Comparison of ENCODE assay signal across 36 cellular contexts in the genomic region with DNA sequence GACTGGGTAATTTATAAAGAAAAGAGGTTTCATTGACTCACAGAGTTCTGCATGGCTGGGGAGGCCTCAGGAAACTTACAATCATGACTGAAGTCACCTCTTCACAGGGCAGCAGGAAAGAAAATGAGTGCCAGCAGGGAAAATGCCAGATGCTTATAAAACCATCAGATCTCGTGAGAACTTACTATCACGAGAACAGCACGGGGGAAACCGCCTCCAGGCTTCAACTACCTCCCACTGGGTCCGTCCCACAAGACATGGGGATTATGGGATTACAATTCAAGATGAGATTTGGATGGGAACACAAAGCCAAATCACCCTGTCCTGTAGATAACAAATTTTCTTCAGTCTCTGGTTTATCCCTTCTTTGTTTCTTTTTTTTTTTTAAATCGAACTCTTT.
"Had no signal": no experiment of that assay in that cellular context is flagged by ENCODE, and none has a peak within 500 bp of the region (broad histone marks: within the 10 kb centered on the region; RNA-seq: fewer than 3 reads in every experiment).

No MANE protein-coding gene starts in this region.

- H3K4me3 ChIP-seq: SJSA1 had no signal

- H3K27me3 ChIP-seq: SJSA1 had no signal

- H3K9ac ChIP-seq: KMS-11 had no signal

- H3K4me2 ChIP-seq: KMS-11 had no signal

- ATAC-seq: activated CD8-positive, alpha-beta memory T cell treated with anti-CD3 and anti-CD28 coated beads, Interleukin-2, amount 10 ng/mL, durations not matched to agents 7 days and 5 days; activated naive CD8-positive, alpha-beta T cell treated with anti-CD3 and anti-CD28 coated beads, Interleukin-2, amount 50 U/mL, for 24 hours had no signal

- DNase-seq: activated CD4-positive, alpha-beta memory T cell treated with anti-CD3 and anti-CD28 coated beads, Interleukin-2, amount 10 ng/mL, durations not matched to agents 7 days and 5 days; activated CD4-positive, alpha-beta T cell treated with anti-CD3 and anti-CD28 coated beads for 1 hour; activated CD4-positive, alpha-beta T cell treated with anti-CD3 and anti-CD28 coated beads for 48 hours; activated CD4-positive, CD25-positive, alpha-beta regulatory T cell; activated CD8-positive, alpha-beta memory T cell treated with anti-CD3 and anti-CD28 coated beads for 24 hours; activated CD8-positive, alpha-beta memory T cell treated with anti-CD3 and anti-CD28 coated beads, Interleukin-2, amount 10 ng/mL, durations not matched to agents 7 days and 5 days; activated CD8-positive, alpha-beta memory T cell treated with anti-CD3 and anti-CD28 coated beads, Interleukin-2, amount 50 U/mL, for 48 hours; activated effector memory CD4-positive, alpha-beta T cell treated with Interleukin-2 at 50 U/mL for 16 hours; activated naive CD4-positive, alpha-beta T cell treated with anti-CD3 and anti-CD28 coated beads, Interleukin-2, amount 10 ng/mL, durations not matched to agents 7 days and 5 days; activated naive CD8-positive, alpha-beta T cell treated with anti-CD3 and anti-CD28 coated beads, Interleukin-2, amount 50 U/mL, for 24 hours; activated T-cell treated with anti-CD3 and anti-CD28 coated beads, Interleukin-2, amount 50 U/mL, for 48 hours; anterior cingulate cortex; caudate nucleus; cerebellar nuclear complex; MM.1S; NCI-H1092 treated with DMSO at 0.1 percent for 48 hours; NCI-H1417; NCI-H146; NCI-H187 treated with DMSO at 0.1 percent for 48 hours; NCI-H2081; NCI-H2171 treated with DMSO at 0.1 percent for 48 hours; NCI-H2227 treated with DMSO at 0.1 percent for 48 hours; NCI-H446; NCI-H510A treated with DMSO at 0.1 percent for 48 hours; NCI-H526 treated with DMSO at 0.1 percent for 48 hours; NK-92 treated with Interleukin-12 subunit alpha and Interleukin-12 subunit beta, amount 100 ng/mL, for 24 hours; RPMI8226; SHP77 treated with DMSO at 0.1 percent for 48 hours; SW 1271; T-helper 1 cell; T-helper 2 cell; T-helper 9 cell had no signal

- FAIRE-seq: bronchial epithelial cell had no signal

- H3K9me3 ChIP-seq: SJSA1 had no signal

- H3K36me3 ChIP-seq: SJSA1 had no signal

- H3K4me1 ChIP-seq: SJSA1 had no signal

- H3K27ac ChIP-seq: KMS-11, SJSA1, VCaP had no signal
